ENCODE assay signal across 21 cellular contexts in genomic region chr3:123341871-123342630, GRCh38.
DNase-seq lines count a peak whose midpoint lies in the region; ATAC-seq and TF ChIP-seq lines count a peak whose summit lies in the region.
"Had no signal": no experiment of that assay in that cellular context is flagged by ENCODE, and none has a peak within 500 bp of the region (broad histone marks: within the 10 kb centered on the region; RNA-seq: fewer than 3 reads in every experiment).

No MANE protein-coding gene starts in this region.

- POLR2A ChIA-PET in activated naive CD8-positive, alpha-beta T cell treated with anti-CD3 and anti-CD28 coated beads, Interleukin-2, amount 10 ng/mL, durations not matched to agents 7 days and 5 days (lab: Charles Lee), result no interaction called here

- no peak overlapping the region for H3K4me3 Mint-ChIP-seq in activated naive CD8-positive, alpha-beta T cell treated with anti-CD3 and anti-CD28 coated beads, Interleukin-2, amount 10 ng/mL, durations not matched to agents 7 days and 5 days
- no peak overlapping the region for H3K4me3 Mint-ChIP-seq in activated naive CD8-positive, alpha-beta T cell treated with anti-CD3 and anti-CD28 coated beads, Interleukin-2, amount 50 U/mL, for 24 hours
- H3K4me3 Mint-ChIP-seq in chondrocyte (ENCODE audit: unreplicated experiment), result no peak overlapping the region
- H3K4me3 Mint-ChIP-seq: activated CD4-positive, alpha-beta T cell treated with anti-CD3 and anti-CD28 coated beads, Interleukin-2, amount 10 ng/mL, durations not matched to agents 7 days and 5 days; activated T-helper 17 cell treated with anti-CD3 and anti-CD28 coated beads, Interleukin-2, amount 50 U/mL, for 72 hours; brain; naive B cell had no signal

- peaks cover 14% of the 10 kb centered on the region for H3K4me1 Mint-ChIP-seq in activated naive CD8-positive, alpha-beta T cell treated with anti-CD3 and anti-CD28 coated beads, Interleukin-2, amount 10 ng/mL, durations not matched to agents 7 days and 5 days
- H3K4me1 Mint-ChIP-seq in activated naive CD8-positive, alpha-beta T cell treated with anti-CD3 and anti-CD28 coated beads, Interleukin-2, amount 50 U/mL, for 24 hours, result peaks cover 3% of the 10 kb centered on the region
- H3K4me1 Mint-ChIP-seq in chondrocyte (ENCODE audit: low read depth), result peaks cover 42% of the 10 kb centered on the region
- H3K4me1 Mint-ChIP-seq: activated T-helper 17 cell treated with anti-CD3 and anti-CD28 coated beads, Interleukin-2, amount 50 U/mL, for 72 hours; naive B cell had no signal

- no peak overlapping the region for H3K4me3 ChIP-seq in right cardiac atrium (ENCODE audit: low read length)
- H3K4me3 ChIP-seq in upper lobe of right lung, result no peak overlapping the region
- H3K4me3 ChIP-seq: BLaER1, colonic mucosa, MG63, SJSA1, suprapubic skin had no signal

- TF ChIP-seq CTCF in chondrocyte (IDR thresholded peaks at IDR 0.05) (peak; percentile 35), upper lobe of right lung (IDR thresholded peaks at IDR 0.05) (no peak)

- no peaks in the 10 kb centered on the region for H3K36me3 ChIP-seq in upper lobe of right lung
- H3K36me3 ChIP-seq: BLaER1, colonic mucosa, MG63, SJSA1, suprapubic skin had no signal

- 71% methylated on average over 16 of the region's 16 CpGs for WGBS in right cardiac atrium

- H3K27ac ChIP-seq in right cardiac atrium (ENCODE audit: low read length) (peak overlapping the region; percentile 68), upper lobe of right lung (no peak overlapping the region)
- H3K27ac ChIP-seq: BLaER1, colonic mucosa, SJSA1, suprapubic skin had no signal

- H3K9me3 Mint-ChIP-seq in activated naive CD8-positive, alpha-beta T cell treated with anti-CD3 and anti-CD28 coated beads, Interleukin-2, amount 10 ng/mL, durations not matched to agents 7 days and 5 days, result no peaks in the 10 kb centered on the region
- H3K9me3 Mint-ChIP-seq in activated naive CD8-positive, alpha-beta T cell treated with anti-CD3 and anti-CD28 coated beads, Interleukin-2, amount 50 U/mL, for 24 hours, result no peaks in the 10 kb centered on the region
- H3K9me3 Mint-ChIP-seq in chondrocyte (ENCODE audit: low read depth), result peaks cover 3% of the 10 kb centered on the region
- H3K9me3 Mint-ChIP-seq: activated CD4-positive, alpha-beta T cell treated with anti-CD3 and anti-CD28 coated beads, Interleukin-2, amount 10 ng/mL, durations not matched to agents 7 days and 5 days; activated T-helper 17 cell treated with anti-CD3 and anti-CD28 coated beads, Interleukin-2, amount 50 U/mL, for 72 hours; naive B cell had no signal

- H3K27ac Mint-ChIP-seq in activated naive CD8-positive, alpha-beta T cell treated with anti-CD3 and anti-CD28 coated beads, Interleukin-2, amount 10 ng/mL, durations not matched to agents 7 days and 5 days, result no peak overlapping the region
- H3K27ac Mint-ChIP-seq in activated naive CD8-positive, alpha-beta T cell treated with anti-CD3 and anti-CD28 coated beads, Interleukin-2, amount 50 U/mL, for 24 hours, result no peak overlapping the region
- H3K27ac Mint-ChIP-seq in chondrocyte (ENCODE audit: unreplicated experiment), result peak overlapping the region; percentile 3
- H3K27ac Mint-ChIP-seq: activated CD4-positive, alpha-beta T cell treated with anti-CD3 and anti-CD28 coated beads, Interleukin-2, amount 10 ng/mL, durations not matched to agents 7 days and 5 days; activated T-helper 17 cell treated with anti-CD3 and anti-CD28 coated beads, Interleukin-2, amount 50 U/mL, for 72 hours; brain; naive B cell had no signal

- no peaks in the 10 kb centered on the region for H3K9me3 ChIP-seq in right cardiac atrium (ENCODE audit: control insufficient read depth, low read length)
- no peaks in the 10 kb centered on the region for H3K9me3 ChIP-seq in upper lobe of right lung
- H3K9me3 ChIP-seq: BLaER1, colonic mucosa, MG63, SJSA1, suprapubic skin had no signal

- H3K27me3 ChIP-seq in right cardiac atrium (ENCODE audit: control insufficient read depth, insufficient read depth) (no peaks in the 10 kb centered on the region), upper lobe of right lung (no peaks in the 10 kb centered on the region)
- H3K27me3 ChIP-seq: BLaER1, colonic mucosa, suprapubic skin had no signal

- peaks cover 4% of the 10 kb centered on the region for H3K27me3 Mint-ChIP-seq in activated naive CD8-positive, alpha-beta T cell treated with anti-CD3 and anti-CD28 coated beads, Interleukin-2, amount 10 ng/mL, durations not matched to agents 7 days and 5 days
- H3K27me3 Mint-ChIP-seq in activated naive CD8-positive, alpha-beta T cell treated with anti-CD3 and anti-CD28 coated beads, Interleukin-2, amount 50 U/mL, for 24 hours, result no peaks in the 10 kb centered on the region
- H3K27me3 Mint-ChIP-seq in chondrocyte (ENCODE audit: low read depth), result peaks cover 21% of the 10 kb centered on the region
- H3K27me3 Mint-ChIP-seq: activated CD4-positive, alpha-beta T cell treated with anti-CD3 and anti-CD28 coated beads, Interleukin-2, amount 10 ng/mL, durations not matched to agents 7 days and 5 days; activated T-helper 17 cell treated with anti-CD3 and anti-CD28 coated beads, Interleukin-2, amount 50 U/mL, for 72 hours; brain had no signal

- no peak for ATAC-seq in activated naive CD8-positive, alpha-beta T cell treated with anti-CD3 and anti-CD28 coated beads, Interleukin-2, amount 10 ng/mL, durations not matched to agents 7 days and 5 days (ENCODE audit: low read depth)
- no peak for ATAC-seq in activated naive CD8-positive, alpha-beta T cell treated with anti-CD3 and anti-CD28 coated beads, Interleukin-2, amount 50 U/mL, for 24 hours
- ATAC-seq in right cardiac atrium, result no peak
- ATAC-seq in upper lobe of right lung, result no peak
- ATAC-seq in GM21737 (IDR thresholded peaks at IDR 0.05; ENCODE audit: unreplicated experiment), result no peak
- ATAC-seq: activated T-helper 17 cell treated with anti-CD3 and anti-CD28 coated beads, Interleukin-2, amount 50 U/mL, for 72 hours had no signal

- intact Hi-C loops in right cardiac atrium (cut with DNase I), result loop anchor here in 1 of 4 donors (10.0 kb wide), 1 partner anchor 63 kb away; no protein-coding TSS in a partner anchor
- intact Hi-C loops in upper lobe of right lung (cut with DNase I), result no loop called here

- H3K36me3 Mint-ChIP-seq in activated naive CD8-positive, alpha-beta T cell treated with anti-CD3 and anti-CD28 coated beads, Interleukin-2, amount 10 ng/mL, durations not matched to agents 7 days and 5 days, result no peaks in the 10 kb centered on the region
- no peaks in the 10 kb centered on the region for H3K36me3 Mint-ChIP-seq in activated naive CD8-positive, alpha-beta T cell treated with anti-CD3 and anti-CD28 coated beads, Interleukin-2, amount 50 U/mL, for 24 hours (ENCODE audit: low read depth)
- no peaks in the 10 kb centered on the region for H3K36me3 Mint-ChIP-seq in chondrocyte (ENCODE audit: low read depth)
- H3K36me3 Mint-ChIP-seq: naive B cell had no signal

- H3K4me1 ChIP-seq in right cardiac atrium (ENCODE audit: control insufficient read depth, insufficient read depth, low read length) (peaks cover 16% of the 10 kb centered on the region), upper lobe of right lung (no peaks in the 10 kb centered on the region)
- H3K4me1 ChIP-seq: colonic mucosa, suprapubic skin had no signal

- DNase-seq in activated naive CD8-positive, alpha-beta T cell treated with anti-CD3 and anti-CD28 coated beads, Interleukin-2, amount 10 ng/mL, durations not matched to agents 7 days and 5 days, result peak; percentile 4
- no peak for DNase-seq in activated naive CD8-positive, alpha-beta T cell treated with anti-CD3 and anti-CD28 coated beads, Interleukin-2, amount 50 U/mL, for 24 hours
- no peak for DNase-seq in chondrocyte (ENCODE audit: low spot score)
- DNase-seq in right cardiac atrium, result peak in 1 of 3 donors; percentile 23
- peak; percentile 58 for DNase-seq in upper lobe of right lung
- DNase-seq in NCI-H345 treated with DMSO at 0.1 percent for 48 hours (lab: John Stamatoyannopoulos, UW; ENCODE audit: unreplicated experiment), result no peak
- no peak for DNase-seq in HUDEP-2 (lab: John Stamatoyannopoulos, UW; ENCODE audit: unreplicated experiment in 76 of 76)
- DNase-seq: activated CD4-positive, alpha-beta T cell treated with anti-CD3 and anti-CD28 coated beads, Interleukin-2, amount 10 ng/mL, durations not matched to agents 7 days and 5 days; colonic mucosa; IMR-90; mammary epithelial cell; MG63; naive B cell; NCI-H1694 treated with DMSO at 0.1 percent for 48 hours; NCI-H524 had no signal

Comparison
In these comparisons a context has a peak if more than half of its experiments do, and no peak if none do; other contexts are left out.
1. DNase-seq: peak in activated naive CD8-positive, alpha-beta T cell treated with anti-CD3 and anti-CD28 coated beads, Interleukin-2, amount 10 ng/mL, durations not matched to agents 7 days and 5 days (single experiment) and upper lobe of right lung (single experiment); none in activated naive CD8-positive, alpha-beta T cell treated with anti-CD3 and anti-CD28 coated beads, Interleukin-2, amount 50 U/mL, for 24 hours (single experiment), chondrocyte (single experiment), NCI-H345 treated with DMSO at 0.1 percent for 48 hours (single experiment) and HUDEP-2 (0 of 76).